8 cellular contexts compared by ENCODE assay signal in the genomic region with DNA sequence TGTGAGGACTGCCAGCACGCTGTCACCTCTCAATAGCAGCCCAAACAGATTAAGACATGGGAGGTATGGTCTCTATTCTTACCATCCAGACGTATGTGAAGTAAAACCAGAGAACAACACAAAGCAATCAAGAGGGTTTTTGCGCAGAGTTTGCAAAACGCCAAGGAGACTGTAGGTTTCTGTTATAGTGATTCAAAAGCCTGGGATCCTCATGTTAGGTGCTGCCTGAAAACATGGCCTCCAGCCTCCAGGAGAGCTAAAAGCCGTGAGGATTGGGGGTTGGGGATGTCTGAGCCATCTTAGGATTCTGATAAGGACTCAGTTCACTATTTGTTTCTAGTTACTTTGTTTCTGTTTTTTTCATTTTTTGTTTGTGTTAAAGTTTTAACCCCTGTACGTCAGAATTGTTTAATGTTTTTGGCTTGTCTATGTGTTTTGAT. TPM values are rescaled to one million over a fixed set of nuclear protein-coding genes. Genes with fewer than 3 reads are reported as not detected.
DNase-seq lines count a peak whose midpoint lies in the region; ATAC-seq and TF ChIP-seq lines count a peak whose summit lies in the region.

No MANE protein-coding gene starts in this region.

- H3K36me3 ChIP-seq in heart left ventricle = no peaks in the 10 kb centered on the region
- no peaks in the 10 kb centered on the region for H3K36me3 ChIP-seq in PC-3 (ENCODE audit: low read depth, low read length)

- H3K4me3 Mint-ChIP-seq in progenitor cell of endocrine pancreas (ENCODE audit: low read depth) = peak overlapping the region; percentile 66

- H3K9ac ChIP-seq in PC-3 (ENCODE audit: low read length) = peak overlapping the region; percentile 64

- ATAC-seq in heart left ventricle (no peak), left cardiac atrium (no peak), PC-3 (no peak), GM21529 (IDR thresholded peaks at IDR 0.05; ENCODE audit: unreplicated experiment) (no peak)

- H3K27ac Mint-ChIP-seq in progenitor cell of endocrine pancreas = no peak overlapping the region

- intact Hi-C loops in heart left ventricle (cut with DNase I) = loop anchor here in 2 of 10 donors (5.0 to 10.0 kb wide), 2 partner anchors 220 to 227 kb away; a partner anchor contains a TSS
- intact Hi-C loops in left cardiac atrium (cut with DNase I) = loop anchor here in 1 of 2 donors (5.0 kb wide), 1 partner anchor 225 kb away; no protein-coding TSS in a partner anchor
- intact Hi-C loops in PC-3 (cut with micrococcal nuclease) = no loop called here

- H3K27me3 ChIP-seq in heart left ventricle (no peaks in the 10 kb centered on the region), PC-3 (ENCODE audit: low read length) (no peaks in the 10 kb centered on the region)

- no peaks in the 10 kb centered on the region for H3K27me3 Mint-ChIP-seq in progenitor cell of endocrine pancreas

- peaks cover 4% of the 10 kb centered on the region for H3K4me1 Mint-ChIP-seq in progenitor cell of endocrine pancreas (ENCODE audit: low read depth)

- H3K79me2 ChIP-seq in PC-3 (ENCODE audit: low read length) = peaks cover 13% of the 10 kb centered on the region

- POLR2A ChIA-PET in PC-3 (lab: Charles Lee; ENCODE audit: unreplicated experiment) = no interaction called here

- TF ChIP-seq POLR2A in heart left ventricle (IDR thresholded peaks at IDR 0.05) = no peak

- H3K9me2 ChIP-seq in PC-3 (replicated peaks; ENCODE audit: low read length) = 0 out of 2 replicates have a peak, but pooled peaks cover 5% of the 10 kb centered on the region

- TF ChIP-seq CTCF in heart left ventricle (IDR thresholded peaks at IDR 0.05) (no peak), PC-3 (conservative IDR thresholded peaks at IDR 0.05; ENCODE audit: low read depth, low read length) (no peak), progenitor cell of endocrine pancreas (IDR thresholded peaks at IDR 0.05; ENCODE audit: unreplicated experiment) (no peak)

- H3K4me1 ChIP-seq in heart left ventricle (peaks cover 0 to 50% (median 5%) of the 10 kb centered on the region in 12 donors), PC-3 (ENCODE audit: insufficient read depth, low read length) (peaks cover 35% of the 10 kb centered on the region)

- BruUV-seq in PC-3 (replicated peaks; lab: Mats Ljungman, UMichigan) = no TSS peak

- H3K27ac ChIP-seq in heart left ventricle = peak overlapping the region; percentile 40 to 92 (median 80)
- H3K27ac ChIP-seq in PC-3 (ENCODE audit: low read length) = peak overlapping the region; percentile 58

- H3F3A ChIP-seq in PC-3 (ENCODE audit: low read length, unreplicated experiment) = no peaks in the 10 kb centered on the region

- CTCF ChIA-PET in PC-3 (lab: Charles Lee) = no interaction called here

- H3K9me3 ChIP-seq in heart left ventricle (no peaks in the 10 kb centered on the region), PC-3 (ENCODE audit: low read length) (no peaks in the 10 kb centered on the region)

- no peaks in the 10 kb centered on the region for H3K36me3 Mint-ChIP-seq in progenitor cell of endocrine pancreas (ENCODE audit: insufficient read depth)

- WGBS in heart left ventricle, 4 donors = 35 to 40% (median 36%) methylated on average over 6 of the region's 6 CpGs

- H3K4me3 ChIP-seq in heart left ventricle (peak overlapping the region; percentile 33 to 71 (median 64)), PC-3 (ENCODE audit: low read length) (peak overlapping the region; percentile 53)

- H3K9me3 Mint-ChIP-seq in progenitor cell of endocrine pancreas (ENCODE audit: low read depth) = no peaks in the 10 kb centered on the region

- H3K4me2 ChIP-seq in PC-3 (ENCODE audit: low read length) = peak overlapping the region; percentile 74

- DNase-seq in heart left ventricle = no peak
- DNase-seq in left cardiac atrium = no peak
- DNase-seq in PC-3 = peak; percentile 26
- peak; percentile 55 for DNase-seq in dermis blood vessel endothelial cell
- DNase-seq in progenitor cell of endocrine pancreas (ENCODE audit: low spot score, unreplicated experiment) = no peak
- no peak for DNase-seq in NOMO-1 (lab: John Stamatoyannopoulos, UW; ENCODE audit: unreplicated experiment in 2 of 2)
- DNase-seq in ecto neural progenitor cell (ENCODE audit: low spot score) = no peak

- peaks cover 2% of the 10 kb centered on the region for H4K20me1 ChIP-seq in PC-3 (ENCODE audit: low read length)

- peak overlapping the region; percentile 72 for H2AFZ ChIP-seq in PC-3 (ENCODE audit: low read length)

RNA-seq across cellular contexts. Expression of a gene that starts 4.2 kb away (rescaled TPM):
- total RNA-seq in heart left ventricle = 100 to 1,000 TPM in 6 of 9 donors, 10 to 100 TPM in 3; 88.8 to 147 (median 110) TPM
- polyA plus RNA-seq in heart left ventricle = 100 to 1,000 TPM in 1 of 2 donors, 10 to 100 TPM in 1; 98.0 to 198 TPM
- total RNA-seq in left cardiac atrium = 100 to 1,000 TPM in 1 of 2 donors, 10 to 100 TPM in 1; 97.5 to 117 TPM
- 228 and 244 TPM in 2 replicates for total RNA-seq in PC-3 (2014; rRNA removed)
- total RNA-seq in dermis blood vessel endothelial cell = 234 and 314 TPM in 2 replicates
- 208 and 223 TPM in 2 replicates for total RNA-seq in progenitor cell of endocrine pancreas

RNA-seq across cellular contexts. Expression of a gene that starts 52.8 kb away (rescaled TPM):
- total RNA-seq in heart left ventricle (10 to 100 TPM in 3 of 9 donors, 1 to 10 TPM in 5, under 1 TPM in 1; 0.64 to 25.2 (median 7.4) TPM), left cardiac atrium (1 to 10 TPM; 2.3 to 5.4 TPM), PC-3 (2014; rRNA removed) (0.46 and 1.3 TPM in 2 replicates), dermis blood vessel endothelial cell (2.2 and 3.7 TPM in 2 replicates), progenitor cell of endocrine pancreas (1.2 and 1.7 TPM in 2 replicates)
- 1 to 10 TPM; 2.7 to 4.5 TPM for polyA plus RNA-seq in heart left ventricle

RNA-seq across cellular contexts. Expression of a gene that starts 53.2 kb away (rescaled TPM):
- total RNA-seq in heart left ventricle = 10 to 100 TPM; 19.1 to 38.1 (median 32.4) TPM
- 10 to 100 TPM; 16.4 to 42.6 TPM for polyA plus RNA-seq in heart left ventricle
- total RNA-seq in left cardiac atrium = 10 to 100 TPM; 29.0 to 35.6 TPM
- 21.2 and 24.1 TPM in 2 replicates for total RNA-seq in PC-3 (2014; rRNA removed)
- total RNA-seq in dermis blood vessel endothelial cell = 25.5 and 40.8 TPM in 2 replicates
- total RNA-seq in progenitor cell of endocrine pancreas = 32.5 and 33.9 TPM in 2 replicates

RNA-seq across cellular contexts. Expression of a gene that starts 58.5 kb away (rescaled TPM):
- total RNA-seq in heart left ventricle (10 to 100 TPM; 10.6 to 22.4 (median 16.6) TPM), left cardiac atrium (10 to 100 TPM; 13.7 to 14.3 TPM), PC-3 (2014; rRNA removed) (10.3 and 20.2 TPM in 2 replicates), dermis blood vessel endothelial cell (19.9 and 26.0 TPM in 2 replicates), progenitor cell of endocrine pancreas (9.3 TPM in 2 replicates)
- 10 to 100 TPM; 10.0 to 16.6 TPM for polyA plus RNA-seq in heart left ventricle

Comparison
In these comparisons a context has a peak if more than half of its experiments do, and no peak if none do; other contexts are left out.
1. DNase-seq: peak in PC-3 (single experiment) and dermis blood vessel endothelial cell (single experiment); none in heart left ventricle (0 of 5), left cardiac atrium (single experiment), progenitor cell of endocrine pancreas (single experiment), NOMO-1 (0 of 2) and ecto neural progenitor cell (single experiment).